Comparison of ENCODE assay signal across 1 cellular context in genomic region chr5:61168951-61169350, GRCh38.
TF ChIP-seq lines count a peak whose summit lies in the region.

No MANE protein-coding gene starts in this region.

TF ChIP-seq in GM23338, 12 proteins besides CTCF, POLR2A, EP300 and RAD21 (continued from another document):
- TF ChIP-seq REST (IDR thresholded peaks at IDR 0.05; ENCODE audit: unreplicated experiment) = no peak
- no peak for TF ChIP-seq ZNF331 (CRISPR knock-in tag; IDR thresholded peaks at IDR 0.05; ENCODE audit: low read depth)
- TF ChIP-seq CREB1 (CRISPR knock-in tag; IDR thresholded peaks at IDR 0.05; ENCODE audit: low read depth) = no peak
